Comparison of ENCODE assay signal across 1 cellular context in genomic region chr15:59562787-59563186, GRCh38.
TF ChIP-seq lines count a peak whose summit lies in the region.

No MANE protein-coding gene starts in this region.

TF ChIP-seq in IMR-90, 13 proteins besides CTCF, POLR2A, EP300 and RAD21:
- TF ChIP-seq CHD1 (IDR thresholded peaks at IDR 0.05; ENCODE audit: low read depth, low read length): no peak
- TF ChIP-seq SMC3 (IDR thresholded peaks at IDR 0.05; ENCODE audit: low read depth, low read length): no peak
- TF ChIP-seq NFE2L2 (IDR thresholded peaks at IDR 0.05; ENCODE audit: low read depth, low read length): no peak
- TF ChIP-seq FOS (IDR thresholded peaks at IDR 0.05; ENCODE audit: low read depth, low read length): no peak
- no peak for TF ChIP-seq BHLHE40 (IDR thresholded peaks at IDR 0.05; ENCODE audit: low read depth, low read length)
- TF ChIP-seq RCOR1 (IDR thresholded peaks at IDR 0.05; ENCODE audit: insufficient replicate concordance, low read length): no peak
- TF ChIP-seq MAZ (IDR thresholded peaks at IDR 0.05; ENCODE audit: borderline replicate concordance, low read depth, low read length): no peak
- no peak for TF ChIP-seq RFX5 (IDR thresholded peaks at IDR 0.05; ENCODE audit: low read depth, low read length)
- no peak for TF ChIP-seq MXI1 (IDR thresholded peaks at IDR 0.05; ENCODE audit: borderline replicate concordance, low read depth, low read length)
- no peak for TF ChIP-seq ELK1 (IDR thresholded peaks at IDR 0.05; ENCODE audit: borderline replicate concordance, low read depth, low read length)
- no peak for TF ChIP-seq MAFK (IDR thresholded peaks at IDR 0.05; ENCODE audit: low read depth, low read length)
- TF ChIP-seq CEBPB (IDR thresholded peaks at IDR 0.05; ENCODE audit: low read depth, low read length): no peak
